14 cellular contexts compared by ENCODE assay signal in genomic region chr5:177388521-177389052, GRCh38. TPM values are rescaled to one million over a fixed set of nuclear protein-coding genes. Genes with fewer than 3 reads are reported as not detected.
DNase-seq lines count a peak whose midpoint lies in the region; ATAC-seq and TF ChIP-seq lines count a peak whose summit lies in the region.
"Had no signal": no experiment of that assay in that cellular context is flagged by ENCODE, and none has a peak within 500 bp of the region (broad histone marks: within the 10 kb centered on the region; RNA-seq: fewer than 3 reads in every experiment).

No MANE protein-coding gene starts in this region.

- no peaks in the 10 kb centered on the region for H3K36me3 Mint-ChIP-seq in activated CD4-positive, alpha-beta T cell treated with anti-CD3 and anti-CD28 coated beads, Interleukin-2, amount 10 ng/mL, durations not matched to agents 24 days and 14 days (ENCODE audit: low read depth)
- H3K36me3 Mint-ChIP-seq in effector memory CD8-positive, alpha-beta T cell (ENCODE audit: insufficient read depth), result no peaks in the 10 kb centered on the region

- H3K9me3 Mint-ChIP-seq in activated CD4-positive, alpha-beta T cell treated with anti-CD3 and anti-CD28 coated beads, Interleukin-2, amount 10 ng/mL, durations not matched to agents 24 days and 14 days, result no peaks in the 10 kb centered on the region
- no peaks in the 10 kb centered on the region for H3K9me3 Mint-ChIP-seq in effector memory CD8-positive, alpha-beta T cell

- no peak for TF ChIP-seq CTCF in Peyer's patch (IDR thresholded peaks at IDR 0.05)

- intact Hi-C loops in activated CD4-positive, alpha-beta T cell treated with anti-CD3 and anti-CD28 coated beads, Interleukin-2, amount 10 ng/mL, durations not matched to agents 24 days and 14 days (cut with micrococcal nuclease), result loop anchor here (1.0 to 2.0 kb wide), 2 partner anchors 24 to 41 kb away; no protein-coding TSS in a partner anchor

- H3K36me3 ChIP-seq in Peyer's patch (no peaks in the 10 kb centered on the region), skeletal muscle satellite cell (ENCODE audit: insufficient read depth, low read length) (no peaks in the 10 kb centered on the region)
- H3K36me3 ChIP-seq: upper lobe of left lung had no signal

- ATAC-seq in effector memory CD8-positive, alpha-beta T cell (replicated peaks), result no peak
- ATAC-seq: sciatic nerve had no signal

- peak overlapping the region; percentile 23 for H3K4me3 Mint-ChIP-seq in activated CD4-positive, alpha-beta T cell treated with anti-CD3 and anti-CD28 coated beads, Interleukin-2, amount 10 ng/mL, durations not matched to agents 24 days and 14 days
- peak overlapping the region; percentile 56 to 76 for H3K4me3 Mint-ChIP-seq in effector memory CD8-positive, alpha-beta T cell

- H3K27ac Mint-ChIP-seq in activated CD4-positive, alpha-beta T cell treated with anti-CD3 and anti-CD28 coated beads, Interleukin-2, amount 10 ng/mL, durations not matched to agents 24 days and 14 days, result peak overlapping the region; percentile 73
- peak overlapping the region; percentile 84 to 91 for H3K27ac Mint-ChIP-seq in effector memory CD8-positive, alpha-beta T cell

- H3K4me3 ChIP-seq in Peyer's patch (no peak overlapping the region), skeletal muscle satellite cell (ENCODE audit: low read length) (no peak overlapping the region)
- H3K4me3 ChIP-seq: upper lobe of left lung had no signal

- H3K4me2 ChIP-seq in skeletal muscle satellite cell (ENCODE audit: low read length), result peak overlapping the region; percentile 19

- H3K4me1 ChIP-seq in Peyer's patch (peaks cover 0 to 29% (median 21%) of the 10 kb centered on the region in 4 donors), skeletal muscle satellite cell (ENCODE audit: control insufficient read depth, insufficient read depth, low read length) (peaks cover 16% of the 10 kb centered on the region)

- H3K27ac ChIP-seq in Peyer's patch, result peak overlapping the region; percentile 32 to 74 (median 54)
- H3K27ac ChIP-seq in substantia nigra (ENCODE audit: low read depth, low read length, poor library complexity, severe bottlenecking), result no peak overlapping the region

- H3K27me3 Mint-ChIP-seq in activated CD4-positive, alpha-beta T cell treated with anti-CD3 and anti-CD28 coated beads, Interleukin-2, amount 10 ng/mL, durations not matched to agents 24 days and 14 days, result peaks cover 4% of the 10 kb centered on the region
- H3K27me3 Mint-ChIP-seq in effector memory CD8-positive, alpha-beta T cell, result no peaks in the 10 kb centered on the region

- TF ChIP-seq POLR2A in Peyer's patch (IDR thresholded peaks at IDR 0.05), result no peak

- DNase-seq in activated CD4-positive, alpha-beta T cell treated with anti-CD3 and anti-CD28 coated beads, Interleukin-2, amount 10 ng/mL, durations not matched to agents 24 days and 14 days, result no peak
- DNase-seq in activated CD4-positive, alpha-beta T cell treated with anti-CD3 and anti-CD28 coated beads for 4 hours, result no peak
- DNase-seq in Peyer's patch, result no peak
- no peak for DNase-seq in effector memory CD8-positive, alpha-beta T cell
- DNase-seq in 8988T, result no peak
- no peak for DNase-seq in substantia nigra (lab: John Stamatoyannopoulos, UW)
- DNase-seq in NK-92 (lab: John Stamatoyannopoulos, UW; ENCODE audit: unreplicated experiment), result no peak
- DNase-seq: NCI-H1105, SHP77 had no signal

- H3K4me1 Mint-ChIP-seq in activated CD4-positive, alpha-beta T cell treated with anti-CD3 and anti-CD28 coated beads, Interleukin-2, amount 10 ng/mL, durations not matched to agents 24 days and 14 days, result peaks cover 36% of the 10 kb centered on the region
- peaks cover 39 to 44% of the 10 kb centered on the region in 2 donors for H3K4me1 Mint-ChIP-seq in effector memory CD8-positive, alpha-beta T cell (ENCODE audit: low read depth in 2 of 2)

- H3K9ac ChIP-seq in skeletal muscle satellite cell (ENCODE audit: low read depth, low read length), result no peak overlapping the region

- H3K27me3 ChIP-seq in Peyer's patch (no peaks in the 10 kb centered on the region), skeletal muscle satellite cell (ENCODE audit: control insufficient read depth, insufficient read depth, low read length) (peaks cover 32% of the 10 kb centered on the region)
- H3K27me3 ChIP-seq: upper lobe of left lung had no signal

- H3K9me3 ChIP-seq in Peyer's patch (no peaks in the 10 kb centered on the region), skeletal muscle satellite cell (replicated peaks; ENCODE audit: low read length) (no peaks in the 10 kb centered on the region)
- H3K9me3 ChIP-seq: upper lobe of left lung had no signal

RNA-seq across cellular contexts. Expression of gene SLC34A1, which starts 4.4 kb away (rescaled TPM):
- total RNA-seq in activated CD4-positive, alpha-beta T cell treated with anti-CD3 and anti-CD28 coated beads, Interleukin-2, amount 10 ng/mL, durations not matched to agents 24 days and 14 days, result not detected in 2 replicates
- under 1 TPM in 1 of 4 donors, not detected in 3; 0.35 TPM for total RNA-seq in Peyer's patch
- not detected in 2 replicates for total RNA-seq in skeletal muscle satellite cell (2012; rRNA removed)
- total RNA-seq: A673, NCI-H460, sciatic nerve, upper lobe of left lung had no signal

RNA-seq across cellular contexts. Expression of gene PFN3, which starts 11.9 kb away (rescaled TPM):
- not detected in 2 replicates for total RNA-seq in activated CD4-positive, alpha-beta T cell treated with anti-CD3 and anti-CD28 coated beads, Interleukin-2, amount 10 ng/mL, durations not matched to agents 24 days and 14 days
- not detected for total RNA-seq in Peyer's patch
- total RNA-seq in skeletal muscle satellite cell (2012; rRNA removed), result not detected in 2 replicates
- total RNA-seq: A673, NCI-H460, sciatic nerve, upper lobe of left lung had no signal

RNA-seq across cellular contexts. Expression of gene F12, which starts 20.8 kb away (rescaled TPM):
- total RNA-seq in activated CD4-positive, alpha-beta T cell treated with anti-CD3 and anti-CD28 coated beads, Interleukin-2, amount 10 ng/mL, durations not matched to agents 24 days and 14 days, result 2.7 and 2.8 TPM in 2 replicates
- total RNA-seq in Peyer's patch, result 10 to 100 TPM in 1 of 4 donors, 1 to 10 TPM in 3; 1.7 to 22.2 (median 7.8) TPM
- 1.3 and 1.5 TPM in 2 replicates for total RNA-seq in skeletal muscle satellite cell (2012; rRNA removed)
- total RNA-seq: A673 had no signal

RNA-seq across cellular contexts. Expression of gene RGS14, which starts 30.9 kb away (rescaled TPM):
- total RNA-seq in activated CD4-positive, alpha-beta T cell treated with anti-CD3 and anti-CD28 coated beads, Interleukin-2, amount 10 ng/mL, durations not matched to agents 24 days and 14 days, result 45.3 and 49.3 TPM in 2 replicates
- total RNA-seq in Peyer's patch, result 10 to 100 TPM; 19.4 to 41.0 (median 23.3) TPM
- 4.6 and 7.2 TPM in 2 replicates for total RNA-seq in skeletal muscle satellite cell (2012; rRNA removed)

RNA-seq across cellular contexts. Expression of gene LMAN2, which starts 37.1 kb away (rescaled TPM):
- 105 and 108 TPM in 2 replicates for total RNA-seq in activated CD4-positive, alpha-beta T cell treated with anti-CD3 and anti-CD28 coated beads, Interleukin-2, amount 10 ng/mL, durations not matched to agents 24 days and 14 days
- total RNA-seq in Peyer's patch, result 100 to 1,000 TPM; 193 to 321 (median 268) TPM
- 285 and 302 TPM in 2 replicates for total RNA-seq in skeletal muscle satellite cell (2012; rRNA removed)
